In genomic region chr11:9717719-9718118, GRCh38 we compare ENCODE assay signal across 1 cellular context.
TF ChIP-seq lines count a peak whose summit lies in the region.

No MANE protein-coding gene starts in this region.

TF ChIP-seq in K562, 482 proteins besides CTCF, POLR2A, EP300 and RAD21 (continued from another document):
- no peak for TF ChIP-seq PBX2 (CRISPR knock-in tag; IDR thresholded peaks at IDR 0.05; ENCODE audit: low read depth)
- TF ChIP-seq PBX2 (tag; conservative IDR thresholded peaks at IDR 0.05; ENCODE audit: low read depth), result 0 out of 2 replicates have a peak, but pooled peaks have one; percentile 20
